Comparison of ENCODE assay signal across 13 cellular contexts in the genomic region with DNA sequence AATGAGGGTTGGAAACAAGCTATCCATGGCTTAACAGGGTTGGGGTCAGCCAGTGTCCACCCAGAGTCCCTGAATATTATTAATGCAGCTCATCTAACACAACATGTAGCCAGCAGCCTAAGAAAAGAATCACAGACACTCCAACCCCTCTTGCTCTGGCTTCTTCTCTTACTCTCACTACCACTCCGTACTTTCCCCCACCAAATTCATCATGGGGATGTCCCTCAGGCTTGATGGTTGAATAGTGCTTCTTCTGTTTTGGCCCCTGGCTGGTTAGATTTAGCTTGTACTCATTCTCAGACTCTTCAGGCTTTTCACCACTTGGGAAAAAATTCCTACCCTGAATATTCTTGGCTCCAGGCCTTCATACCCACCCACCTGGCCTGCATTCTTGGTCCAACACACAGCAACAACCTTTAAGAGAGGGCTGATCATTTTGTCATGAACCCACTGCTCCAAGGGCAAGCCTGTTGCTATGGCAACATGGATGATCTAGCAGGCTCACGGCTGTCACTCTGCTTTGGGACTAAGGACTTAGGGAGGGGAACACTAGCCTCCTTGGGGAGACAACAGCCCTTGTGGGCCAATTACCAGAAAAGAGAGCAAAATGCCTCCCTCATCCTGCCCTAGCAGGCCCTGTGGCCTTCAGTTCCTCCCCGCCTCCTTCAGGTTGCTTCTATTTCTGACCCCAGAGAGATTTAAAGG.
"Had no signal": no experiment of that assay in that cellular context is flagged by ENCODE, and none has a peak within 500 bp of the region (broad histone marks: within the 10 kb centered on the region; RNA-seq: fewer than 3 reads in every experiment).

No MANE protein-coding gene starts in this region.

- H3K9me3 Mint-ChIP-seq: activated T-helper 2 cell treated with anti-CD3 and anti-CD28 coated beads, Interferon-gamma antibody, Interleukin-2, Interleukin-4, amounts not matched to agents 10 μg/mL and 5 μg/mL and 100 μg/mL, durations not matched to agents 14 hours and 24 hours and 36 hours; mesothelial cell of epicardium; neural crest cell had no signal

- H3K9me3 ChIP-seq: adrenal gland, gastrocnemius medialis, heart right ventricle, uterus had no signal

- ATAC-seq: gastrocnemius medialis, heart right ventricle, sciatic nerve had no signal

- H3K27ac Mint-ChIP-seq: activated T-helper 2 cell treated with anti-CD3 and anti-CD28 coated beads, Interferon-gamma antibody, Interleukin-2, Interleukin-4, amounts not matched to agents 10 μg/mL and 5 μg/mL and 100 μg/mL, durations not matched to agents 14 hours and 24 hours and 36 hours; mesothelial cell of epicardium had no signal

- H3K36me3 Mint-ChIP-seq: mesothelial cell of epicardium had no signal

- H3K27ac ChIP-seq: adrenal gland, cardiac muscle cell, gastrocnemius medialis, heart right ventricle, uterus had no signal

- H3K27me3 ChIP-seq: adrenal gland, cardiac muscle cell, gastrocnemius medialis, uterus had no signal

- FAIRE-seq: islet of Langerhans had no signal

- H3K4me3 ChIP-seq: adrenal gland, cardiac muscle cell, gastrocnemius medialis, heart right ventricle, lung, uterus had no signal

- H3K4me1 ChIP-seq: adrenal gland, gastrocnemius medialis, heart right ventricle, uterus had no signal

- DNase-seq: activated CD4-positive, CD25-positive, alpha-beta regulatory T cell treated with anti-CD3 and anti-CD28 coated beads, Interleukin-2, amount 50 U/mL, for 72 hours; activated naive CD4-positive, alpha-beta T cell treated with anti-CD3 and anti-CD28 coated beads, Interleukin-2, amount 50 U/mL, for 16 hours; adrenal gland; gastrocnemius medialis; heart right ventricle; uterus had no signal

- H3K4me3 Mint-ChIP-seq: mesothelial cell of epicardium, neural crest cell had no signal

- H3K36me3 ChIP-seq: adrenal gland, cardiac muscle cell, gastrocnemius medialis, heart right ventricle, uterus had no signal

- H3K4me1 Mint-ChIP-seq: mesothelial cell of epicardium, neural crest cell had no signal
